In the genomic region with DNA sequence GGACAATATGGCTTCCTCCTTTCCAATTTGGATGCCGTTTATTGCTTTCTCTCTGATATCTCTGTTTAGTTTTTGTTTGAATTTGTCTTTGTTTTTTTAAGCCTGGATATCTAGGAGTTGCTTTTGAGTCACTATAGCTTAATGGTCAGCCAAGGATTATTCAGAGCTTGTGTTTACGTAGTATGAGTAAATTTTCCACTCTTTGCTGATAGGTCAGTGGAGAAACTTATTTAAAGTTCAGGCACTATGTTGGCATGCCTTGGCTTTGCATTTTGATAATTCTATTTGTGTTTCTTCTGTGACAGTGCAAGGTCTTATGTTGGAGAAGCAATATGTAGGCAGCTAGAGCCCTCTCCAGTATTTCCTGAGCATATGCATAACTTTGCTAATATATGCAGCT, we compare ENCODE assay signal across 20 cellular contexts.
DNase-seq lines count a peak whose midpoint lies in the region; ATAC-seq and TF ChIP-seq lines count a peak whose summit lies in the region.
"Had no signal": no experiment of that assay in that cellular context is flagged by ENCODE, and none has a peak within 500 bp of the region (broad histone marks: within the 10 kb centered on the region; RNA-seq: fewer than 3 reads in every experiment).

No MANE protein-coding gene starts in this region.

- TF ChIP-seq CTCF in body of pancreas (IDR thresholded peaks at IDR 0.05) (peak in 2 of 7 experiments; percentile 2 to 20), smooth muscle cell (IDR thresholded peaks at IDR 0.05; ENCODE audit: borderline replicate concordance, insufficient read depth, poor library complexity, severe bottlenecking) (no peak)

- H3K27ac ChIP-seq in body of pancreas, result no peak overlapping the region
- no peak overlapping the region for H3K27ac ChIP-seq in smooth muscle cell (ENCODE audit: low read depth)
- H3K27ac ChIP-seq: 22Rv1 had no signal

- H3K4me3 ChIP-seq in body of pancreas, result no peak overlapping the region
- no peak overlapping the region for H3K4me3 ChIP-seq in smooth muscle cell
- H3K4me3 ChIP-seq: GM12878 had no signal

- H3K9ac ChIP-seq in smooth muscle cell (ENCODE audit: low read depth), result no peak overlapping the region

- H4K20me1 ChIP-seq in smooth muscle cell (ENCODE audit: low read depth), result no peaks in the 10 kb centered on the region

- H3K27me3 ChIP-seq in body of pancreas, result no peaks in the 10 kb centered on the region
- no peaks in the 10 kb centered on the region for H3K27me3 ChIP-seq in smooth muscle cell (ENCODE audit: low read depth)
- H3K27me3 ChIP-seq: BE2C had no signal

- H2AFZ ChIP-seq in smooth muscle cell (ENCODE audit: low read depth), result peak overlapping the region; percentile 37

- H3K36me3 ChIP-seq in body of pancreas (replicated peaks in 1 of 2; ENCODE audit: insufficient read depth in 1 of 2, low read depth in 2 of 2) (no peaks in the 10 kb centered on the region), smooth muscle cell (ENCODE audit: low read depth) (no peaks in the 10 kb centered on the region)
- H3K36me3 ChIP-seq: BE2C had no signal

- intact Hi-C loops in body of pancreas (cut with DNase I), result no loop called here

- H3K4me2 ChIP-seq in smooth muscle cell, result peak overlapping the region; percentile 24

- no peaks in the 10 kb centered on the region for H3K79me2 ChIP-seq in smooth muscle cell (ENCODE audit: low read depth)

- 31 to 41% methylated on average over 2 of the region's 2 CpGs for WGBS in body of pancreas, 2 donors
- 27% methylated on average over 2 of the region's 2 CpGs for WGBS in smooth muscle cell (ENCODE audit: low lambda C conversion rate)

- peak; percentile 2 for DNase-seq in SIG-M5 treated with dmso at 0.1 percent for 504 hours (lab: John Stamatoyannopoulos, UW; ENCODE audit: unreplicated experiment)
- DNase-seq in SIG-M5 (lab: John Stamatoyannopoulos, UW), result no peak
- no peak for DNase-seq in body of pancreas
- peak; percentile 33 for DNase-seq in globus pallidus (ENCODE audit: low spot score)
- no peak for DNase-seq in smooth muscle cell (lab: John Stamatoyannopoulos, UW; ENCODE audit: unreplicated experiment)
- DNase-seq in kidney glomerular epithelial cell (lab: John Stamatoyannopoulos, UW), result no peak
- DNase-seq in stimulated activated CD4-positive, alpha-beta T cell treated with anti-CD3 and anti-CD28 coated beads, Interleukin-4, amount 100 ng/mL, for 4 hours, result no peak
- DNase-seq in NCI-H1694 (lab: John Stamatoyannopoulos, UW), result no peak
- DNase-seq: BE2C; CD4-positive, alpha-beta memory T cell; DMS79 treated with DMSO at 0.1 percent for 48 hours; KG1; NCI-H1436 treated with DMSO at 0.1 percent for 48 hours; NCI-H2081 treated with DMSO at 0.1 percent for 48 hours; NCI-H510A treated with DMSO at 0.1 percent for 48 hours; NCI-H82 had no signal

- H3K9me3 ChIP-seq in body of pancreas (no peaks in the 10 kb centered on the region), smooth muscle cell (replicated peaks; ENCODE audit: low read depth) (no peaks in the 10 kb centered on the region)
- H3K9me3 ChIP-seq: BE2C had no signal

- H3F3A ChIP-seq in smooth muscle cell (ENCODE audit: low read depth), result no peaks in the 10 kb centered on the region

- peak; percentile 52 for ATAC-seq in body of pancreas
- ATAC-seq: GM12878, HCT116, Panc1 had no signal

- H3K4me1 ChIP-seq in body of pancreas (no peaks in the 10 kb centered on the region), smooth muscle cell (ENCODE audit: low read depth) (peaks cover 5% of the 10 kb centered on the region)
- H3K4me1 ChIP-seq: BE2C had no signal

- no peak for TF ChIP-seq POLR2A in body of pancreas (IDR thresholded peaks at IDR 0.05)

Comparison
In these comparisons a context has a peak if more than half of its experiments do, and no peak if none do; other contexts are left out.
1. DNase-seq: peak in SIG-M5 treated with dmso at 0.1 percent for 504 hours (single experiment) and globus pallidus (single experiment); none in SIG-M5 (single experiment), body of pancreas (0 of 4), smooth muscle cell (single experiment), kidney glomerular epithelial cell (single experiment), stimulated activated CD4-positive, alpha-beta T cell treated with anti-CD3 and anti-CD28 coated beads, Interleukin-4, amount 100 ng/mL, for 4 hours (0 of 2) and NCI-H1694 (single experiment).